In genomic region chr16:24950275-24950674, GRCh38 we compare ENCODE assay signal across 19 cellular contexts.
A peak's percentile ranks its signal among the peaks of the same experiment; 100 is the strongest.
DNase-seq lines count a peak whose midpoint lies in the region; ATAC-seq and TF ChIP-seq lines count a peak whose summit lies in the region.
"Had no signal": no experiment of that assay in that cellular context is flagged by ENCODE, and none has a peak within 500 bp of the region (broad histone marks: within the 10 kb centered on the region; RNA-seq: fewer than 3 reads in every experiment).

No MANE protein-coding gene starts in this region.

- H3K27me3 Mint-ChIP-seq in progenitor cell of endocrine pancreas: no peaks in the 10 kb centered on the region
- no peaks in the 10 kb centered on the region for H3K27me3 Mint-ChIP-seq in osteocyte (ENCODE audit: unreplicated experiment)
- H3K27me3 Mint-ChIP-seq: activated naive CD8-positive, alpha-beta T cell treated with anti-CD3 and anti-CD28 coated beads, Interleukin-2, amount 10 ng/mL, durations not matched to agents 7 days and 5 days; CD4-positive, CD25-positive, alpha-beta regulatory T cell had no signal

- H3K4me3 Mint-ChIP-seq in progenitor cell of endocrine pancreas (ENCODE audit: low read depth) (no peak overlapping the region), osteocyte (ENCODE audit: unreplicated experiment) (no peak overlapping the region)
- H3K4me3 Mint-ChIP-seq: activated naive CD8-positive, alpha-beta T cell treated with anti-CD3 and anti-CD28 coated beads, Interleukin-2, amount 10 ng/mL, durations not matched to agents 7 days and 5 days; CD4-positive, CD25-positive, alpha-beta regulatory T cell had no signal

- TF ChIP-seq CTCF in progenitor cell of endocrine pancreas (IDR thresholded peaks at IDR 0.05; ENCODE audit: unreplicated experiment): no peak
- no peak for TF ChIP-seq CTCF in osteocyte (IDR thresholded peaks at IDR 0.05)

- peak overlapping the region; percentile 22 for H3K27ac Mint-ChIP-seq in progenitor cell of endocrine pancreas
- H3K27ac Mint-ChIP-seq in osteocyte (ENCODE audit: unreplicated experiment): no peak overlapping the region
- H3K27ac Mint-ChIP-seq: activated naive CD8-positive, alpha-beta T cell treated with anti-CD3 and anti-CD28 coated beads, Interleukin-2, amount 10 ng/mL, durations not matched to agents 7 days and 5 days had no signal

- H3K9me3 Mint-ChIP-seq in progenitor cell of endocrine pancreas (ENCODE audit: low read depth): no peaks in the 10 kb centered on the region
- H3K9me3 Mint-ChIP-seq in osteocyte (ENCODE audit: unreplicated experiment): no peaks in the 10 kb centered on the region
- H3K9me3 Mint-ChIP-seq: activated naive CD8-positive, alpha-beta T cell treated with anti-CD3 and anti-CD28 coated beads, Interleukin-2, amount 10 ng/mL, durations not matched to agents 7 days and 5 days; CD4-positive, CD25-positive, alpha-beta regulatory T cell had no signal

- H3K36me3 Mint-ChIP-seq in progenitor cell of endocrine pancreas (ENCODE audit: insufficient read depth) (peaks cover 28% of the 10 kb centered on the region), osteocyte (ENCODE audit: unreplicated experiment) (peaks cover 66% of the 10 kb centered on the region)

- H3K4me1 Mint-ChIP-seq in progenitor cell of endocrine pancreas (ENCODE audit: low read depth) (peaks cover 3% of the 10 kb centered on the region), osteocyte (ENCODE audit: unreplicated experiment) (no peaks in the 10 kb centered on the region)
- H3K4me1 Mint-ChIP-seq: activated naive CD8-positive, alpha-beta T cell treated with anti-CD3 and anti-CD28 coated beads, Interleukin-2, amount 10 ng/mL, durations not matched to agents 7 days and 5 days had no signal

- peak; percentile 83 for ATAC-seq in SK-N-SH treated with all-trans-retinoic acid at 6 μM for 48 hours
- no peak for ATAC-seq in GM19328 (IDR thresholded peaks at IDR 0.05; ENCODE audit: unreplicated experiment)
- ATAC-seq in GM19463 (IDR thresholded peaks at IDR 0.05; ENCODE audit: unreplicated experiment): no peak
- no peak for ATAC-seq in HG03432 (IDR thresholded peaks at IDR 0.05; ENCODE audit: unreplicated experiment)
- ATAC-seq: gastrocnemius medialis, HepG2, Right ventricle myocardium inferior had no signal

- DNase-seq in EL: peak; percentile 66
- peak; percentile 66 for DNase-seq in fibroblast of peridontal ligament (ENCODE audit: extremely low read depth)
- no peak for DNase-seq in progenitor cell of endocrine pancreas (ENCODE audit: low spot score, unreplicated experiment)
- no peak for DNase-seq in osteocyte (ENCODE audit: extremely low spot score, unreplicated experiment)
- DNase-seq: activated CD4-positive, alpha-beta T cell treated with anti-CD3 and anti-CD28 coated beads for 4 hours; activated naive CD8-positive, alpha-beta T cell treated with anti-CD3 and anti-CD28 coated beads, Interleukin-2, amount 10 ng/mL, durations not matched to agents 7 days and 5 days; CD4-positive, CD25-positive, alpha-beta regulatory T cell; gastrocnemius medialis; NCI-H2171 treated with DMSO at 0.1 percent for 48 hours; NK-92 treated with Interleukin-12 subunit alpha and Interleukin-12 subunit beta, amount 100 ng/mL, for 24 hours; posterior cingulate gyrus; stimulated activated CD4-positive, alpha-beta T cell treated with anti-CD3 and anti-CD28 coated beads, Interleukin-15, amount 100 ng/mL, for 24 hours; T-helper 2 cell had no signal

TF ChIP-seq in SK-N-SH treated with all-trans-retinoic acid at 6 μM for 48 hours, 23 proteins besides CTCF, POLR2A, EP300 and RAD21:
- no peak for TF ChIP-seq TSHZ2 (CRISPR knock-in tag; IDR thresholded peaks at IDR 0.05)
- TF ChIP-seq GLIS3 (CRISPR knock-in tag; IDR thresholded peaks at IDR 0.05): no peak
- no peak for TF ChIP-seq RARB (CRISPR knock-in tag; IDR thresholded peaks at IDR 0.05)
- no peak for TF ChIP-seq ZNF8 (CRISPR knock-in tag; IDR thresholded peaks at IDR 0.05)
- no peak for TF ChIP-seq POU6F1 (CRISPR knock-in tag; IDR thresholded peaks at IDR 0.05; ENCODE audit: borderline replicate concordance, low read depth)
- TF ChIP-seq ESRRG (CRISPR knock-in tag; IDR thresholded peaks at IDR 0.05): no peak
- no peak for TF ChIP-seq CSRNP3 (CRISPR knock-in tag; IDR thresholded peaks at IDR 0.05)
- TF ChIP-seq ISL1 (CRISPR knock-in tag; IDR thresholded peaks at IDR 0.05): no peak
- TF ChIP-seq BACH2 (CRISPR knock-in tag; IDR thresholded peaks at IDR 0.05; ENCODE audit: borderline replicate concordance): no peak
- TF ChIP-seq PATZ1 (CRISPR knock-in tag; IDR thresholded peaks at IDR 0.05; ENCODE audit: borderline replicate concordance): no peak
- TF ChIP-seq OSR1 (CRISPR knock-in tag; IDR thresholded peaks at IDR 0.05): no peak
- TF ChIP-seq ZNF565 (CRISPR knock-in tag; conservative IDR thresholded peaks at IDR 0.05; ENCODE audit: low read depth): no peak
- no peak for TF ChIP-seq SNAI2 (CRISPR knock-in tag; IDR thresholded peaks at IDR 0.05)
- no peak for TF ChIP-seq ZC3H10 (CRISPR knock-in tag; IDR thresholded peaks at IDR 0.05)
- no peak for TF ChIP-seq CSDC2 (CRISPR knock-in tag; IDR thresholded peaks at IDR 0.05)
- TF ChIP-seq TOX (CRISPR knock-in tag; IDR thresholded peaks at IDR 0.05; ENCODE audit: borderline replicate concordance): no peak

Comparison
In these comparisons a context has a peak if more than half of its experiments do, and no peak if none do; other contexts are left out.
1. DNase-seq: peak in EL (single experiment) and fibroblast of peridontal ligament (single experiment); none in progenitor cell of endocrine pancreas (single experiment) and osteocyte (single experiment).